In genomic region chr19:3285647-3286176, GRCh38 we compare ENCODE assay signal across 1 cellular context.
TF ChIP-seq lines count a peak whose summit lies in the region.

No MANE protein-coding gene starts in this region.

TF ChIP-seq in HepG2, 621 proteins besides CTCF, POLR2A, EP300 and RAD21 (continued from another document and continues in another):
- TF ChIP-seq ZHX2 (IDR thresholded peaks at IDR 0.05; ENCODE audit: low read depth) (0 out of 2 replicates have a peak, but pooled peaks have one; percentile 35), ZHX2 (CRISPR knock-in tag; IDR thresholded peaks at IDR 0.05; ENCODE audit: borderline replicate concordance) (no peak), CCAR2 (optimal IDR thresholded peaks at IDR 0.05; ENCODE audit: low read depth, low read length) (no peak), ARNT2 (CRISPR knock-in tag; IDR thresholded peaks at IDR 0.05; ENCODE audit: low read depth) (no peak), GABPB1 (CRISPR knock-in tag; IDR thresholded peaks at IDR 0.05) (peak; percentile 44; the same call in 1 of the 2 replicates), MEIS1 (CRISPR knock-in tag; IDR thresholded peaks at IDR 0.05; ENCODE audit: borderline replicate concordance) (0 out of 2 replicates have a peak, but pooled peaks have one; percentile 62), ATF6 (CRISPR knock-in tag; conservative IDR thresholded peaks at IDR 0.05) (no peak), NCOA5 (CRISPR knock-in tag; IDR thresholded peaks at IDR 0.05) (no peak), BATF2 (CRISPR knock-in tag; IDR thresholded peaks at IDR 0.05) (no peak), ZNF3 (CRISPR knock-in tag; IDR thresholded peaks at IDR 0.05) (no peak), GABPA (IDR thresholded peaks at IDR 0.05; ENCODE audit: low read depth, low read length) (no peak), GABPA (CRISPR knock-in tag; IDR thresholded peaks at IDR 0.05; ENCODE audit: low read depth) (no peak), ZNF430 (CRISPR knock-in tag; IDR thresholded peaks at IDR 0.05) (no peak), ZNF687 (CRISPR knock-in tag; IDR thresholded peaks at IDR 0.05) (peak; percentile 78), ZBTB2 (CRISPR knock-in tag; IDR thresholded peaks at IDR 0.05; ENCODE audit: low read depth) (no peak), THAP9 (CRISPR knock-in tag; IDR thresholded peaks at IDR 0.05; ENCODE audit: borderline replicate concordance) (peak; percentile 43; the same call in 1 of the 2 replicates), ZNF549 (CRISPR knock-in tag; IDR thresholded peaks at IDR 0.05) (no peak), MYC (CRISPR knock-in tag; IDR thresholded peaks at IDR 0.05; ENCODE audit: borderline replicate concordance) (peak; percentile 68; the same call in 1 of the 2 replicates), ZNF609 (CRISPR knock-in tag; IDR thresholded peaks at IDR 0.05; ENCODE audit: borderline replicate concordance) (no peak), ARNT (IDR thresholded peaks at IDR 0.05) (no peak), PAXIP1 (CRISPR knock-in tag; conservative IDR thresholded peaks at IDR 0.05) (0 out of 2 replicates have a peak, but pooled peaks have one; percentile 12)
